ENCODE assay signal across 20 cellular contexts in genomic region chr1:15036101-15036500, GRCh38.
"Had no signal": no experiment of that assay in that cellular context is flagged by ENCODE, and none has a peak within 500 bp of the region (broad histone marks: within the 10 kb centered on the region; RNA-seq: fewer than 3 reads in every experiment).

No MANE protein-coding gene starts in this region.

- H3K4me3 ChIP-seq: coronary artery, dorsolateral prefrontal cortex, esophagus muscularis mucosa, gastroesophageal sphincter, heart left ventricle, hepatocyte, left lung, lower lobe of right lung, mucosa of descending colon had no signal

- H3K79me2 ChIP-seq: hepatocyte had no signal

- H3K27ac Mint-ChIP-seq: immature natural killer cell, mesothelial cell of epicardium had no signal

- H3K27me3 ChIP-seq: dorsolateral prefrontal cortex, esophagus muscularis mucosa, foreskin keratinocyte, gastroesophageal sphincter, heart left ventricle, hepatocyte, left lung had no signal

- H3K4me2 ChIP-seq: hepatocyte had no signal

- H3K9me3 Mint-ChIP-seq: immature natural killer cell, mesothelial cell of epicardium had no signal

- ATAC-seq: foreskin keratinocyte, gastroesophageal sphincter, heart left ventricle, left cardiac atrium, left lung, left ventricle myocardium superior, lower lobe of right lung, mucosa of descending colon had no signal

- H3K4me1 ChIP-seq: esophagus muscularis mucosa, gastroesophageal sphincter, heart left ventricle, left lung, lower lobe of right lung had no signal

- H3K27ac ChIP-seq: coronary artery, esophagus muscularis mucosa, foreskin keratinocyte, gastroesophageal sphincter, heart left ventricle, hepatocyte, left lung, lower lobe of right lung had no signal

- H3K4me1 Mint-ChIP-seq: mesothelial cell of epicardium had no signal

- DNase-seq: dermis blood vessel endothelial cell; dorsolateral prefrontal cortex; effector CD4-positive, alpha-beta T cell; effector memory CD4-positive, alpha-beta T cell; foreskin keratinocyte; heart left ventricle; hypothalamus; immature natural killer cell; islet precursor cell; left cardiac atrium; left ventricle myocardium superior; lower lobe of right lung; mesenchymal stem cell; mucosa of descending colon had no signal

- H3K4me3 Mint-ChIP-seq: immature natural killer cell, mesothelial cell of epicardium had no signal

- H2AFZ ChIP-seq: hepatocyte had no signal

- H3K36me3 ChIP-seq: left lung had no signal

- H3K9me3 ChIP-seq: esophagus muscularis mucosa, gastroesophageal sphincter, heart left ventricle, left lung, lower lobe of right lung, mucosa of descending colon had no signal
